Comparison of ENCODE assay signal across 35 cellular contexts in genomic region chr11:91310085-91310484, GRCh38.
A peak's percentile ranks its signal among the peaks of the same experiment; 100 is the strongest.
DNase-seq lines count a peak whose midpoint lies in the region; ATAC-seq and TF ChIP-seq lines count a peak whose summit lies in the region.
"Had no signal": no experiment of that assay in that cellular context is flagged by ENCODE, and none has a peak within 500 bp of the region (broad histone marks: within the 10 kb centered on the region; RNA-seq: fewer than 3 reads in every experiment).

No MANE protein-coding gene starts in this region.

- no peak overlapping the region for H2BK5ac ChIP-seq in mesenchymal stem cell (ENCODE audit: low read depth, low read length, poor library complexity, severe bottlenecking)

- H3K4me3 ChIP-seq in PC-9 (no peak overlapping the region), mesenchymal stem cell (ENCODE audit: insufficient read depth in 1 of 2, low read depth in 1 of 2, low read length in 2 of 2) (no peak overlapping the region), retinal pigment epithelial cell (ENCODE audit: low read length) (no peak overlapping the region)
- H3K4me3 ChIP-seq: A549; BLaER1; BLaER1 treated with 17β-estradiol and CSF1 and Interleukin-3, amounts not matched to agents 10 nM and 100 nM had no signal

- no peaks in the 10 kb centered on the region for H3K9me3 Mint-ChIP-seq in MCF 10A (ENCODE audit: unreplicated experiment)

- no peak for TF ChIP-seq CTCF in MCF 10A (IDR thresholded peaks at IDR 0.05; ENCODE audit: unreplicated experiment)
- TF ChIP-seq CTCF in PC-9 (conservative IDR thresholded peaks at IDR 0.05), result no peak
- TF ChIP-seq CTCF in retinal pigment epithelial cell (conservative IDR thresholded peaks at IDR 0.05; ENCODE audit: low read depth, low read length), result no peak

- H3K4me3 Mint-ChIP-seq in MCF 10A (ENCODE audit: unreplicated experiment), result no peak overlapping the region
- H3K4me3 Mint-ChIP-seq: B cell; CD14-positive monocyte; CD4-positive, alpha-beta memory T cell; CD4-positive, alpha-beta T cell; CD4-positive, CD25-positive, alpha-beta regulatory T cell; CD8-positive, alpha-beta memory T cell; CD8-positive, alpha-beta T cell had no signal

- BruUV-seq in MCF 10A (replicated peaks; lab: Mats Ljungman, UMichigan), result no TSS peak
- no TSS peak for BruUV-seq in PC-9 (replicated peaks; lab: Mats Ljungman, UMichigan)

- no peak overlapping the region for H4K8ac ChIP-seq in mesenchymal stem cell (ENCODE audit: low read length)

- no peak overlapping the region for H3K23ac ChIP-seq in mesenchymal stem cell (ENCODE audit: low read length in 2 of 2)

- intact Hi-C loops in MCF 10A (cut with micrococcal nuclease) (no loop called here), PC-9 (cut with micrococcal nuclease; ENCODE audit: unreplicated experiment) (no loop called here)

- H3F3A ChIP-seq in PC-9 (ENCODE audit: insufficient read depth, low read depth), result no peaks in the 10 kb centered on the region

- in situ Hi-C loops in T47D (cut with HindIII; ENCODE audit: low pct_unique_long_range_greater_than_20kb, low sequenced_read_pairs), result no loop called here

- H3K36me3 ChIP-seq in PC-9 (ENCODE audit: low read depth) (no peaks in the 10 kb centered on the region), mesenchymal stem cell (ENCODE audit: control insufficient read depth in 1 of 2, insufficient read depth in 2 of 2, low read depth in 1 of 2, low read length in 2 of 2) (no peaks in the 10 kb centered on the region)
- H3K36me3 ChIP-seq: BE2C; BLaER1; BLaER1 treated with 17β-estradiol and CSF1 and Interleukin-3, amounts not matched to agents 10 nM and 100 nM had no signal

- no peak overlapping the region for H3K18ac ChIP-seq in mesenchymal stem cell (ENCODE audit: low read depth in 1 of 2, low read length in 2 of 2)

- H2BK12ac ChIP-seq in mesenchymal stem cell (ENCODE audit: low read length in 2 of 2), result no peak overlapping the region

- no peaks in the 10 kb centered on the region for H3K4me1 ChIP-seq in PC-9 (replicated peaks; ENCODE audit: insufficient read depth)
- no peaks in the 10 kb centered on the region for H3K4me1 ChIP-seq in mesenchymal stem cell (ENCODE audit: control insufficient read depth, insufficient read depth, low read depth, low read length)
- H3K4me1 ChIP-seq: A549; BE2C; BLaER1; BLaER1 treated with 17β-estradiol and CSF1 and Interleukin-3, amounts not matched to agents 10 nM and 100 nM; Caco-2 had no signal

- H4K91ac ChIP-seq in mesenchymal stem cell (ENCODE audit: low read length), result no peak overlapping the region

- no peak overlapping the region for H2AK5ac ChIP-seq in mesenchymal stem cell (ENCODE audit: low read length, severe bottlenecking)

- no peaks in the 10 kb centered on the region for H3K36me3 Mint-ChIP-seq in MCF 10A (ENCODE audit: insufficient read depth, unreplicated experiment)
- H3K36me3 Mint-ChIP-seq: CD14-positive monocyte; CD4-positive, alpha-beta memory T cell; CD4-positive, CD25-positive, alpha-beta regulatory T cell; CD8-positive, alpha-beta memory T cell; CD8-positive, alpha-beta T cell had no signal

- no peaks in the 10 kb centered on the region for H3K9me3 ChIP-seq in PC-9 (ENCODE audit: insufficient read depth, low read depth)
- H3K9me3 ChIP-seq in mesenchymal stem cell (ENCODE audit: control insufficient read depth, low read length), result no peaks in the 10 kb centered on the region
- H3K9me3 ChIP-seq: A549; BE2C; BLaER1; BLaER1 treated with 17β-estradiol and CSF1 and Interleukin-3, amounts not matched to agents 10 nM and 100 nM; Caco-2 had no signal

- no peaks in the 10 kb centered on the region for H3K9me2 ChIP-seq in PC-9 (ENCODE audit: insufficient read depth)

- H2BK15ac ChIP-seq in mesenchymal stem cell (ENCODE audit: low read depth, poor library complexity, severe bottlenecking), result no peak overlapping the region

- 0 out of 2 replicates have a peak overlapping the region, but pooled peaks have one; percentile 12 for H2AFZ ChIP-seq in PC-9
- H2AFZ ChIP-seq in mesenchymal stem cell (ENCODE audit: low read depth, low read length), result no peak overlapping the region

- H3K79me2 ChIP-seq in PC-9 (ENCODE audit: low read depth), result no peaks in the 10 kb centered on the region

- no peak overlapping the region for H3K14ac ChIP-seq in mesenchymal stem cell (ENCODE audit: low read length in 2 of 2)

- H3K27ac Mint-ChIP-seq in MCF 10A (ENCODE audit: low read depth, unreplicated experiment), result no peak overlapping the region
- H3K27ac Mint-ChIP-seq: B cell; CD14-positive monocyte; CD4-positive, alpha-beta memory T cell; CD4-positive, alpha-beta T cell; CD4-positive, CD25-positive, alpha-beta regulatory T cell; CD8-positive, alpha-beta memory T cell; CD8-positive, alpha-beta T cell had no signal

- H3K4me2 ChIP-seq in PC-9, result no peak overlapping the region
- H3K4me2 ChIP-seq in mesenchymal stem cell (ENCODE audit: low read length, poor library complexity, severe bottlenecking), result peak overlapping the region; percentile 22
- H3K4me2 ChIP-seq: A549; BLaER1; BLaER1 treated with 17β-estradiol and CSF1 and Interleukin-3, amounts not matched to agents 10 nM and 100 nM had no signal

- H3K4ac ChIP-seq in mesenchymal stem cell (ENCODE audit: low read depth in 1 of 2, low read length in 2 of 2), result no peak overlapping the region

- H2BK120ac ChIP-seq in mesenchymal stem cell (ENCODE audit: low read depth, low read length), result no peak overlapping the region

- H3K79me1 ChIP-seq in mesenchymal stem cell (replicated peaks; ENCODE audit: low read length, poor library complexity, severe bottlenecking), result no peaks in the 10 kb centered on the region

- 97% methylated on average over 3 of the region's 3 CpGs for WGBS in mesenchymal stem cell

- H3K27me3 ChIP-seq in PC-9 (ENCODE audit: insufficient read depth, low read depth) (no peaks in the 10 kb centered on the region), mesenchymal stem cell (ENCODE audit: control insufficient read depth in 1 of 2, insufficient read depth in 1 of 2, low read length in 2 of 2) (no peaks in the 10 kb centered on the region)
- H3K27me3 ChIP-seq: BE2C; BLaER1; BLaER1 treated with 17β-estradiol and CSF1 and Interleukin-3, amounts not matched to agents 10 nM and 100 nM had no signal

- no peaks in the 10 kb centered on the region for H3K4me1 Mint-ChIP-seq in MCF 10A (ENCODE audit: insufficient read depth, unreplicated experiment)
- H3K4me1 Mint-ChIP-seq: B cell; CD14-positive monocyte; CD4-positive, alpha-beta memory T cell; CD4-positive, CD25-positive, alpha-beta regulatory T cell; CD8-positive, alpha-beta memory T cell had no signal

- no peak for ATAC-seq in GM18511 (IDR thresholded peaks at IDR 0.05; ENCODE audit: unreplicated experiment)
- ATAC-seq: A549; CD8-positive, alpha-beta T cell had no signal

- CTCF ChIA-PET in MCF 10A (lab: Yijun Ruan, JAX) (no interaction called here), PC-9 (lab: Charles Lee) (no interaction called here)

- POLR2A ChIA-PET in MCF 10A (lab: Yijun Ruan, JAX) (no interaction called here), PC-9 (lab: Charles Lee; ENCODE audit: unreplicated experiment) (no interaction called here)

- H3K27me3 Mint-ChIP-seq in MCF 10A (ENCODE audit: insufficient read depth, unreplicated experiment), result no peaks in the 10 kb centered on the region
- H3K27me3 Mint-ChIP-seq: B cell; CD4-positive, alpha-beta memory T cell; CD4-positive, alpha-beta T cell; CD4-positive, CD25-positive, alpha-beta regulatory T cell; CD8-positive, alpha-beta memory T cell had no signal

- H4K20me1 ChIP-seq in PC-9 (ENCODE audit: insufficient read depth), result no peaks in the 10 kb centered on the region
- H4K20me1 ChIP-seq: BLaER1; BLaER1 treated with 17β-estradiol and CSF1 and Interleukin-3, amounts not matched to agents 10 nM and 100 nM had no signal

- DNase-seq in T47D (ENCODE audit: low read depth in 1 of 2, low spot score in 1 of 2) (peak; percentile 21 to 92), MCF 10A (ENCODE audit: unreplicated experiment) (no peak), PC-9 (no peak), mesenchymal stem cell (no peak), retinal pigment epithelial cell (ENCODE audit: low read depth) (peak; percentile 7), kidney glomerular epithelial cell (lab: John Stamatoyannopoulos, UW) (no peak), superior temporal gyrus (ENCODE audit: extremely low spot score) (no peak)
- DNase-seq: 8988T; ACHN; AML-193; BE2C; C1 segment of cervical spinal cord; Caco-2; Calu3; CD4-positive, alpha-beta memory T cell; CD4-positive, alpha-beta T cell; CD4-positive, CD25-positive, alpha-beta regulatory T cell; CD8-positive, alpha-beta memory T cell; CD8-positive, alpha-beta T cell; COR-L47; DMS 273 treated with DMSO at 0.1 percent for 48 hours; DMS153; DMS53; DMS79; DMS79 treated with DMSO at 0.1 percent for 48 hours; DND-41; EL had no signal

- H3K27ac ChIP-seq in PC-9, result no peak overlapping the region
- H3K27ac ChIP-seq in mesenchymal stem cell (ENCODE audit: low read length, poor library complexity, severe bottlenecking), result no peak overlapping the region
- H3K27ac ChIP-seq: 22Rv1; A549; BLaER1; BLaER1 treated with 17β-estradiol and CSF1 and Interleukin-3, amounts not matched to agents 10 nM and 100 nM; C4-2B had no signal

- H3K9ac ChIP-seq in mesenchymal stem cell (ENCODE audit: low read length), result no peak overlapping the region
- H3K9ac ChIP-seq: BLaER1; BLaER1 treated with 17β-estradiol and CSF1 and Interleukin-3, amounts not matched to agents 10 nM and 100 nM had no signal

Comparison
In these comparisons a context has a peak if more than half of its experiments do, and no peak if none do; other contexts are left out.
1. DNase-seq: peak in T47D (2 of 2) and retinal pigment epithelial cell (single experiment); none in MCF 10A (single experiment), PC-9 (0 of 2), mesenchymal stem cell (single experiment), kidney glomerular epithelial cell (single experiment) and superior temporal gyrus (single experiment).